In the genomic region with DNA sequence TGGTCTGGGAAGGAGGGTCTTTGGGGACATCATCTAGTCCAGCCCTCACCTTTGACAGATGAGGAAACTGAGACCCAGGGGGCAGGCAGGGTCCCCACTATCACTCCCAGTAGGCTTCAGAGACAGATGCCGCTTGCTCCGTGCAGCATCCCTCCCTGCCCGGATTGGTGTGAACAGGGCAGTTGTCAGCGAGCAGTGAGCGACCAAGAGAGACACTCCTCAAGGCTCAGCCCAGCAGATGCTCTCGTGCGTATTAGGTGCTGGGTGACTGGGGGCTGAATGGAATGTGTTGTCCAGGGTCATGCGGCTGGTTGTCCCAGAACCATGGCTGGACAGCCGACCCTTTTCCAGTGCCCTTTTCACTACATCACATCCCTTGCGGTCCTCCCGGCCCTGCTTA, we compare ENCODE assay signal across 15 cellular contexts.
"Had no signal": no experiment of that assay in that cellular context is flagged by ENCODE, and none has a peak within 500 bp of the region (broad histone marks: within the 10 kb centered on the region; RNA-seq: fewer than 3 reads in every experiment).

No MANE protein-coding gene starts in this region.

- H3K36me3 ChIP-seq: cardiac muscle cell, suprapubic skin had no signal

- H3K27me3 ChIP-seq: cardiac muscle cell, esophagus squamous epithelium, suprapubic skin had no signal

- H3K9me3 ChIP-seq: esophagus squamous epithelium, suprapubic skin had no signal

- DNase-seq: activated CD4-positive, alpha-beta T cell treated with anti-CD3 and anti-CD28 coated beads, Interleukin-2, amount 50 U/mL, for 1 hour; activated CD8-positive, alpha-beta memory T cell treated with anti-CD3 and anti-CD28 coated beads for 24 hours; activated T-cell treated with anti-CD3 and anti-CD28 coated beads, Interleukin-2, amount 50 U/mL, for 72 hours; effector memory CD8-positive, alpha-beta T cell; esophagus squamous epithelium; hippocampal formation; stimulated activated CD4-positive, alpha-beta T cell treated with anti-CD3 and anti-CD28 coated beads, Interleukin-2, amount 100 ng/mL, for 24 hours; T-helper 1 cell; T-helper 9 cell had no signal

- H2AFZ ChIP-seq: parathyroid adenoma had no signal

- FAIRE-seq: islet of Langerhans had no signal

- H3K9ac ChIP-seq: parathyroid adenoma had no signal

- ATAC-seq: activated CD4-positive, CD25-positive, alpha-beta regulatory T cell treated with anti-CD3 and anti-CD28 coated beads, Interleukin-2, amount 50 U/mL, for 24 hours; activated T-cell treated with anti-CD3 and anti-CD28 coated beads, Interleukin-2, amount 50 U/mL, for 72 hours; effector memory CD8-positive, alpha-beta T cell had no signal

- H3K4me3 ChIP-seq: cardiac muscle cell, esophagus squamous epithelium, lung, suprapubic skin had no signal

- H3K27ac ChIP-seq: cardiac muscle cell, parathyroid adenoma, suprapubic skin had no signal
